ENCODE assay signal across 9 cellular contexts in genomic region chr11:120229451-120230424, GRCh38. TPM values are rescaled to one million over a fixed set of nuclear protein-coding genes. Genes with fewer than 3 reads are reported as not detected.
DNase-seq lines count a peak whose midpoint lies in the region; ATAC-seq and TF ChIP-seq lines count a peak whose summit lies in the region.
"Had no signal": no experiment of that assay in that cellular context is flagged by ENCODE, and none has a peak within 500 bp of the region (broad histone marks: within the 10 kb centered on the region; RNA-seq: fewer than 3 reads in every experiment).

No MANE protein-coding gene starts in this region.

- intact Hi-C loops in head of caudate nucleus (cut with DNase I) (loop anchor here (2.0 kb wide), 1 partner anchor 57 kb away; no protein-coding TSS in a partner anchor), transverse colon (cut with DNase I; ENCODE audit: low total_unique reads) (loop anchor here (2.0 to 5.0 kb wide), 2 partner anchors 57 to 243 kb away; no protein-coding TSS in a partner anchor)

- H3K4me1 ChIP-seq in transverse colon, result peaks cover 0 to 16% (median 3%) of the 10 kb centered on the region in 4 donors
- H3K4me1 ChIP-seq: parathyroid adenoma had no signal

- peak; percentile 52 for TF ChIP-seq CTCF in SU-DHL-6 (IDR thresholded peaks at IDR 0.05; ENCODE audit: insufficient read depth, low read length, poor library complexity, severe bottlenecking)
- peak; percentile 54 to 69 (median 64) for TF ChIP-seq CTCF in transverse colon (IDR thresholded peaks at IDR 0.05)

- no peaks in the 10 kb centered on the region for H4K20me1 ChIP-seq in SU-DHL-6 (ENCODE audit: low read depth, low read length)

- peaks cover 4% of the 10 kb centered on the region for H3K4me1 Mint-ChIP-seq in activated naive CD8-positive, alpha-beta T cell treated with anti-CD3 and anti-CD28 coated beads, Interleukin-2, amount 50 U/mL, for 24 hours
- peaks cover 5% of the 10 kb centered on the region for H3K4me1 Mint-ChIP-seq in activated naive CD8-positive, alpha-beta T cell treated with anti-CD3 and anti-CD28 coated beads for 36 hours

- no peak overlapping the region for H3K4me3 Mint-ChIP-seq in activated naive CD8-positive, alpha-beta T cell treated with anti-CD3 and anti-CD28 coated beads, Interleukin-2, amount 50 U/mL, for 24 hours
- no peak overlapping the region for H3K4me3 Mint-ChIP-seq in activated naive CD8-positive, alpha-beta T cell treated with anti-CD3 and anti-CD28 coated beads for 36 hours

- in situ Hi-C loops in transverse colon (cut with MboI; ENCODE audit: low pct_ligation_motif_present in 1 of 4, low pct_unique_long_range_greater_than_20kb in 1 of 4, low sequenced_read_pairs in 3 of 4), result loop anchor here (5.0 to 10.0 kb wide), 5 partner anchors 52 to 75 kb away; no protein-coding TSS in a partner anchor

- no peak overlapping the region for H3K27ac Mint-ChIP-seq in activated naive CD8-positive, alpha-beta T cell treated with anti-CD3 and anti-CD28 coated beads, Interleukin-2, amount 50 U/mL, for 24 hours
- H3K27ac Mint-ChIP-seq in activated naive CD8-positive, alpha-beta T cell treated with anti-CD3 and anti-CD28 coated beads for 36 hours, result no peak overlapping the region

- H3K79me2 ChIP-seq in SU-DHL-6 (ENCODE audit: insufficient read depth, low read length), result no peaks in the 10 kb centered on the region
- H3K79me2 ChIP-seq: parathyroid adenoma had no signal

- H3K4me3 ChIP-seq in SU-DHL-6 (ENCODE audit: insufficient read depth, low read length, poor library complexity, severe bottlenecking) (no peak overlapping the region), transverse colon (no peak overlapping the region)

- H3K9me3 Mint-ChIP-seq in activated naive CD8-positive, alpha-beta T cell treated with anti-CD3 and anti-CD28 coated beads, Interleukin-2, amount 50 U/mL, for 24 hours, result no peaks in the 10 kb centered on the region
- no peaks in the 10 kb centered on the region for H3K9me3 Mint-ChIP-seq in activated naive CD8-positive, alpha-beta T cell treated with anti-CD3 and anti-CD28 coated beads for 36 hours

- no peaks in the 10 kb centered on the region for H3K9me3 ChIP-seq in SU-DHL-6 (ENCODE audit: insufficient read depth, low read length)
- no peaks in the 10 kb centered on the region for H3K9me3 ChIP-seq in transverse colon

- H3K27me3 ChIP-seq in SU-DHL-6 (ENCODE audit: low read length) (no peaks in the 10 kb centered on the region), transverse colon (no peaks in the 10 kb centered on the region)

- no peak overlapping the region for H3K9ac ChIP-seq in SU-DHL-6 (ENCODE audit: low read length)
- H3K9ac ChIP-seq: parathyroid adenoma had no signal

- H3K27me3 Mint-ChIP-seq in activated naive CD8-positive, alpha-beta T cell treated with anti-CD3 and anti-CD28 coated beads, Interleukin-2, amount 50 U/mL, for 24 hours, result peaks cover 10% of the 10 kb centered on the region
- peaks cover 5% of the 10 kb centered on the region for H3K27me3 Mint-ChIP-seq in activated naive CD8-positive, alpha-beta T cell treated with anti-CD3 and anti-CD28 coated beads for 36 hours

- no peak overlapping the region for H2AFZ ChIP-seq in SU-DHL-6 (ENCODE audit: low read depth, low read length, severe bottlenecking)
- H2AFZ ChIP-seq: parathyroid adenoma had no signal

- no peaks in the 10 kb centered on the region for H3K9me2 ChIP-seq in SU-DHL-6 (replicated peaks; ENCODE audit: insufficient read depth, low read length)

- H3K27ac ChIP-seq in SU-DHL-6 (ENCODE audit: low read depth, low read length) (no peak overlapping the region), transverse colon (no peak overlapping the region)
- H3K27ac ChIP-seq: parathyroid adenoma had no signal

- DNase-seq in activated naive CD8-positive, alpha-beta T cell treated with anti-CD3 and anti-CD28 coated beads, Interleukin-2, amount 50 U/mL, for 24 hours, result peak; percentile 27
- no peak for DNase-seq in activated naive CD8-positive, alpha-beta T cell treated with anti-CD3 and anti-CD28 coated beads for 36 hours
- DNase-seq in head of caudate nucleus, result peak in 29 of 42 donors; percentile 36 to 78 (median 57)
- DNase-seq in transverse colon, result no peak
- DNase-seq in HEK293T (ENCODE audit: extremely low spot score), result no peak

- H3F3A ChIP-seq in SU-DHL-6 (ENCODE audit: insufficient read depth), result no peaks in the 10 kb centered on the region

- H3K36me3 ChIP-seq in SU-DHL-6 (ENCODE audit: low read length) (no peaks in the 10 kb centered on the region), transverse colon (peaks cover 0 to 8% (median 0%) of the 10 kb centered on the region in 4 donors)

- no peak for TF ChIP-seq POLR2A in transverse colon (IDR thresholded peaks at IDR 0.05)

- TF ChIP-seq EP300 in transverse colon (IDR thresholded peaks at IDR 0.05; ENCODE audit: low read depth), result no peak

- no peaks in the 10 kb centered on the region for H3K36me3 Mint-ChIP-seq in activated naive CD8-positive, alpha-beta T cell treated with anti-CD3 and anti-CD28 coated beads, Interleukin-2, amount 50 U/mL, for 24 hours (ENCODE audit: low read depth)
- H3K36me3 Mint-ChIP-seq in activated naive CD8-positive, alpha-beta T cell treated with anti-CD3 and anti-CD28 coated beads for 36 hours, result no peaks in the 10 kb centered on the region

- no peak for ATAC-seq in activated naive CD8-positive, alpha-beta T cell treated with anti-CD3 and anti-CD28 coated beads, Interleukin-2, amount 50 U/mL, for 24 hours
- ATAC-seq in GM18870 (IDR thresholded peaks at IDR 0.05; ENCODE audit: unreplicated experiment), result no peak
- ATAC-seq in HG03432 (IDR thresholded peaks at IDR 0.05; ENCODE audit: unreplicated experiment), result no peak

- WGBS in transverse colon (ENCODE audit: low coverage in 1 of 2), 2 donors, result 34 to 64% methylated on average over 3 to 17 of the region's 17 CpGs

- CTCF ChIA-PET in HEK293T (lab: Yijun Ruan, JAX), result interaction anchor here (0.5 to 2.8 kb wide), 17 partner anchors 19 to 85 kb away, joined by 3 to 15 read pairs (median 4); no protein-coding TSS in a partner anchor

- no peak overlapping the region for H3K4me2 ChIP-seq in SU-DHL-6 (ENCODE audit: low read depth, low read length, poor library complexity, severe bottlenecking)

- POLR2A ChIA-PET in HEK293T (lab: Yijun Ruan, JAX), result no interaction called here

TF ChIP-seq in HEK293T, 16 proteins besides CTCF, POLR2A, EP300 and RAD21:
- TF ChIP-seq PKNOX1 (IDR thresholded peaks at IDR 0.05) (no peak), HDGF (IDR thresholded peaks at IDR 0.05; ENCODE audit: borderline replicate concordance) (no peak), TARDBP (IDR thresholded peaks at IDR 0.05) (no peak)

RNA-seq across cellular contexts. Expression of gene POU2F3, which starts 10.2 kb away (rescaled TPM):
- total RNA-seq in activated naive CD8-positive, alpha-beta T cell treated with anti-CD3 and anti-CD28 coated beads for 36 hours, result not detected
- 1 to 10 TPM in 2 of 4 donors, not detected in 2; 1.9 to 2.2 TPM for total RNA-seq in transverse colon

RNA-seq across cellular contexts. Expression of gene OAF, which starts 18.9 kb away (rescaled TPM):
- total RNA-seq in activated naive CD8-positive, alpha-beta T cell treated with anti-CD3 and anti-CD28 coated beads for 36 hours, result 1 to 10 TPM; 3.0 to 3.6 TPM
- total RNA-seq in transverse colon, result 100 to 1,000 TPM in 3 of 4 donors, 10 to 100 TPM in 1; 78.8 to 553 (median 287) TPM

Comparison
In these comparisons a context has a peak if more than half of its experiments do, and no peak if none do; other contexts are left out.
1. DNase-seq: peak in activated naive CD8-positive, alpha-beta T cell treated with anti-CD3 and anti-CD28 coated beads, Interleukin-2, amount 50 U/mL, for 24 hours (single experiment) and head of caudate nucleus (29 of 42); none in activated naive CD8-positive, alpha-beta T cell treated with anti-CD3 and anti-CD28 coated beads for 36 hours (single experiment), transverse colon (single experiment) and HEK293T (single experiment).
2. RNA of gene OAF, which starts 18.9 kb away (total RNA-seq): 78.8 to 553 TPM in transverse colon; 3.0 to 3.6 TPM in activated naive CD8-positive, alpha-beta T cell treated with anti-CD3 and anti-CD28 coated beads for 36 hours; every median in the first group is over 10 times any median in the second.